Comparison of ENCODE assay signal across 8 cellular contexts in genomic region chr1:160083968-160084770, GRCh38. TPM values are rescaled to one million over a fixed set of nuclear protein-coding genes. Genes with fewer than 3 reads are reported as not detected.
DNase-seq lines count a peak whose midpoint lies in the region; ATAC-seq and TF ChIP-seq lines count a peak whose summit lies in the region.

No MANE protein-coding gene starts in this region.

- no peak overlapping the region for H3K4me2 ChIP-seq in GM23248 (ENCODE audit: unreplicated experiment)

- no peaks in the 10 kb centered on the region for H3K9me3 Mint-ChIP-seq in activated T-helper 17 cell treated with anti-CD3 and anti-CD28 coated beads, Interleukin-2, amount 50 U/mL, for 72 hours

- no peak overlapping the region for H3K27ac Mint-ChIP-seq in activated T-helper 17 cell treated with anti-CD3 and anti-CD28 coated beads, Interleukin-2, amount 50 U/mL, for 72 hours

- CTCF ChIA-PET in BJ (lab: Yijun Ruan, JAX) = interaction anchor here (0.7 to 5.6 kb wide), 16 partner anchors 8 to 293 kb away, joined by 3 to 47 read pairs (median 12); partner anchors contain the start of genes IGSF8, KCNJ10 and PEX19

- no peaks in the 10 kb centered on the region for H3K9me2 ChIP-seq in GM23248 (ENCODE audit: insufficient read depth)

- in situ Hi-C loops in GM23248 (cut with MboI) = no loop called here

- H3K4me1 ChIP-seq in GM23248 (ENCODE audit: insufficient read depth) (no peaks in the 10 kb centered on the region), neutrophil (ENCODE audit: control insufficient read depth in 1 of 2, insufficient read depth in 1 of 2, low read depth in 1 of 2, low read length in 1 of 2) (peaks cover 0 to 8% of the 10 kb centered on the region in 2 experiments)

- H3K27me3 ChIP-seq in BJ (ENCODE audit: control insufficient read depth, insufficient read depth, low read length) = peaks cover 26% of the 10 kb centered on the region
- H3K27me3 ChIP-seq in GM23248 (replicated peaks; ENCODE audit: insufficient read depth) = peaks cover 45% of the 10 kb centered on the region
- H3K27me3 ChIP-seq in neutrophil = peaks cover 73% of the 10 kb centered on the region

- no peak overlapping the region for H3K27ac ChIP-seq in GM23248
- H3K27ac ChIP-seq in neutrophil = no peak overlapping the region
- peak overlapping the region; percentile 92 for H3K27ac ChIP-seq in temporal lobe (ENCODE audit: low read depth, low read length)

- WGBS in GM23248 (ENCODE audit: low coverage in 1 of 2, low lambda C conversion rate in 2 of 2, missing lambda C conversion rate in 2 of 2), 2 experiments = 19 to 21% methylated on average over 82 to 91 of the region's 96 CpGs

- POLR2A ChIA-PET in BJ (lab: Charles Lee) = no interaction called here

- H3K79me2 ChIP-seq in GM23248 (ENCODE audit: insufficient read depth) = no peaks in the 10 kb centered on the region

- peak; percentile 67 for TF ChIP-seq CTCF in BJ (IDR thresholded peaks at IDR 0.05; ENCODE audit: insufficient read depth, low read depth, low read length)
- TF ChIP-seq CTCF in fibroblast of pulmonary artery (IDR thresholded peaks at IDR 0.05; ENCODE audit: low read length, missing control alignments) = peak; percentile 64
- TF ChIP-seq CTCF in neutrophil (IDR thresholded peaks at IDR 0.05) = no peak

- peaks cover 21% of the 10 kb centered on the region for H3K36me3 Mint-ChIP-seq in activated T-helper 17 cell treated with anti-CD3 and anti-CD28 coated beads, Interleukin-2, amount 50 U/mL, for 72 hours (ENCODE audit: low read depth)

- H3K9me3 ChIP-seq in GM23248 (ENCODE audit: low read depth) = no peaks in the 10 kb centered on the region
- no peaks in the 10 kb centered on the region for H3K9me3 ChIP-seq in neutrophil

- peak overlapping the region; percentile 36 for H2AFZ ChIP-seq in GM23248

- no peak overlapping the region for H3K9ac ChIP-seq in GM23248

- H3F3A ChIP-seq in GM23248 (ENCODE audit: insufficient read depth) = no peaks in the 10 kb centered on the region

- H3K4me3 Mint-ChIP-seq in activated T-helper 17 cell treated with anti-CD3 and anti-CD28 coated beads, Interleukin-2, amount 50 U/mL, for 72 hours = peak overlapping the region; percentile 62

- no peaks in the 10 kb centered on the region for H4K20me1 ChIP-seq in GM23248 (ENCODE audit: insufficient read depth)

- DNase-seq in BJ (ENCODE audit: low read depth) = no peak
- peak; percentile 46 for DNase-seq in GM23248
- DNase-seq in NCI-H526 (lab: John Stamatoyannopoulos, UW) = peak; percentile 87 to 98
- DNase-seq in fibroblast of pulmonary artery (ENCODE audit: low read depth) = peak; percentile 34
- DNase-seq in NCI-H1048 (lab: John Stamatoyannopoulos, UW) = no peak

- H3K4me1 Mint-ChIP-seq in activated T-helper 17 cell treated with anti-CD3 and anti-CD28 coated beads, Interleukin-2, amount 50 U/mL, for 72 hours = peaks cover 9% of the 10 kb centered on the region

- peak; percentile 81 for ATAC-seq in activated T-helper 17 cell treated with anti-CD3 and anti-CD28 coated beads, Interleukin-2, amount 50 U/mL, for 72 hours (replicated peaks)

- peaks cover 29% of the 10 kb centered on the region for H3K27me3 Mint-ChIP-seq in activated T-helper 17 cell treated with anti-CD3 and anti-CD28 coated beads, Interleukin-2, amount 50 U/mL, for 72 hours

- H3K36me3 ChIP-seq in BJ (ENCODE audit: control insufficient read depth, insufficient read depth, low read length) (no peaks in the 10 kb centered on the region), GM23248 (ENCODE audit: low read depth) (no peaks in the 10 kb centered on the region), neutrophil (no peaks in the 10 kb centered on the region)

- H3K4me3 ChIP-seq in BJ (ENCODE audit: low read depth, low read length) = peak overlapping the region; percentile 16; the same call in 1 of the 2 replicates
- peak overlapping the region; percentile 55 for H3K4me3 ChIP-seq in GM23248
- H3K4me3 ChIP-seq in fibroblast of pulmonary artery (replicated peaks; ENCODE audit: low read depth, low read length) = peak overlapping the region; percentile 14
- peak overlapping the region; percentile 22 to 35 for H3K4me3 ChIP-seq in neutrophil (ENCODE audit: low read depth in 1 of 2, low read length in 1 of 2)

RNA-seq across cellular contexts. Expression of gene KCNJ9, which starts 2.8 kb away (rescaled TPM):
- polyA plus RNA-seq in BJ (2011; rRNA removed) (not detected in 2 replicates), GM23248 (2016; fragmentation: Nextera tagmentation; extraction: Ambion mirVana) (not detected in 2 replicates)
- polyA minus RNA-seq in BJ (2011; rRNA and poly(A)+ RNA removed) = not detected in 2 replicates
- total RNA-seq in GM23248 (2014; rRNA removed; shearing (Covaris generic)) = 0.13 TPM in 1 of 2 replicates, not detected in the other
- under 1 TPM in 1 of 2 donors, not detected in 1; 0.13 TPM for total RNA-seq in activated T-helper 17 cell treated with anti-CD3 and anti-CD28 coated beads, Interleukin-2, amount 50 U/mL, for 72 hours
- 10.6 TPM for total RNA-seq in temporal lobe

RNA-seq across cellular contexts. Expression of gene KCNJ10, which starts 14.2 kb away (rescaled TPM):
- polyA plus RNA-seq in BJ (2011; rRNA removed) (not detected in 2 replicates), GM23248 (2016; fragmentation: Nextera tagmentation; extraction: Ambion mirVana) (not detected in 2 replicates)
- not detected in 2 replicates for polyA minus RNA-seq in BJ (2011; rRNA and poly(A)+ RNA removed)
- total RNA-seq in GM23248 (2014; rRNA removed; shearing (Covaris generic)) = not detected in 2 replicates
- total RNA-seq in activated T-helper 17 cell treated with anti-CD3 and anti-CD28 coated beads, Interleukin-2, amount 50 U/mL, for 72 hours = not detected
- total RNA-seq in temporal lobe = 5.9 TPM

RNA-seq across cellular contexts. Expression of gene IGSF8, which starts 14.2 kb away (rescaled TPM):
- polyA plus RNA-seq in BJ (2011; rRNA removed) (17.4 and 29.7 TPM in 2 replicates), GM23248 (2016; fragmentation: Nextera tagmentation; extraction: Ambion mirVana) (32.9 and 34.6 TPM in 2 replicates)
- 9.3 and 11.9 TPM in 2 replicates for polyA minus RNA-seq in BJ (2011; rRNA and poly(A)+ RNA removed)
- 43.3 and 52.2 TPM in 2 replicates for total RNA-seq in GM23248 (2014; rRNA removed; shearing (Covaris generic))
- 10 to 100 TPM; 23.8 to 30.8 TPM for total RNA-seq in activated T-helper 17 cell treated with anti-CD3 and anti-CD28 coated beads, Interleukin-2, amount 50 U/mL, for 72 hours
- total RNA-seq in temporal lobe = 43.5 TPM

RNA-seq across cellular contexts. Expression of gene ATP1A2, which starts 31.4 kb away (rescaled TPM):
- polyA plus RNA-seq in BJ (2011; rRNA removed) = 0.49 and 1.1 TPM in 2 replicates
- polyA minus RNA-seq in BJ (2011; rRNA and poly(A)+ RNA removed) = 0.26 and 0.47 TPM in 2 replicates
- 0.11 and 0.13 TPM in 2 replicates for total RNA-seq in GM23248 (2014; rRNA removed; shearing (Covaris generic))
- 0.14 and 0.30 TPM in 2 replicates for polyA plus RNA-seq in GM23248 (2016; fragmentation: Nextera tagmentation; extraction: Ambion mirVana)
- total RNA-seq in activated T-helper 17 cell treated with anti-CD3 and anti-CD28 coated beads, Interleukin-2, amount 50 U/mL, for 72 hours = not detected
- 93.2 TPM for total RNA-seq in temporal lobe

RNA-seq across cellular contexts. Expression of gene PIGM, which starts 52.4 kb away (rescaled TPM):
- 3.5 and 4.8 TPM in 2 replicates for polyA plus RNA-seq in BJ (2011; rRNA removed)
- 2.2 and 2.5 TPM in 2 replicates for polyA minus RNA-seq in BJ (2011; rRNA and poly(A)+ RNA removed)
- total RNA-seq in GM23248 (2014; rRNA removed; shearing (Covaris generic)) = 4.8 and 5.5 TPM in 2 replicates
- polyA plus RNA-seq in GM23248 (2016; fragmentation: Nextera tagmentation; extraction: Ambion mirVana) = 5.4 and 5.7 TPM in 2 replicates
- 1 to 10 TPM; 3.5 to 4.2 TPM for total RNA-seq in activated T-helper 17 cell treated with anti-CD3 and anti-CD28 coated beads, Interleukin-2, amount 50 U/mL, for 72 hours
- total RNA-seq in temporal lobe = 5.9 TPM

Comparison
In these comparisons a context has a peak if more than half of its experiments do, and no peak if none do; other contexts are left out.
1. DNase-seq: peak in GM23248 (single experiment), NCI-H526 (2 of 2) and fibroblast of pulmonary artery (single experiment); none in BJ (single experiment) and NCI-H1048 (single experiment).
2. RNA of gene KCNJ9, which starts 2.8 kb away (total RNA-seq): 10.6 TPM in temporal lobe (single experiment); 0.13 TPM in activated T-helper 17 cell treated with anti-CD3 and anti-CD28 coated beads, Interleukin-2, amount 50 U/mL, for 72 hours and 0.13 TPM in GM23248; every median in the first group is over 10 times any median in the second.
3. Peak in every context shown above with its lines, with median percentiles within 50 percentile points of each other: H3K4me3 ChIP-seq.